In genomic region chr6:109506841-109507240, GRCh38 we compare ENCODE assay signal across 26 cellular contexts.
"Had no signal": no experiment of that assay in that cellular context is flagged by ENCODE, and none has a peak within 500 bp of the region (broad histone marks: within the 10 kb centered on the region; RNA-seq: fewer than 3 reads in every experiment).

No MANE protein-coding gene starts in this region.

- H3K27me3 Mint-ChIP-seq: naive B cell; stimulated activated naive B cell treated with anti-CD40 and anti-IgM and Interleukin-4, amounts not matched to agents 10 μg/mL and 1 μg/mL and 100 μg/mL, for 72 hours had no signal

- DNase-seq: heart right ventricle; islet precursor cell; left ventricle myocardium inferior; mesendoderm; naive B cell; natural killer cell; ovary; posterior cingulate gyrus; right lobe of liver; stimulated activated CD4-positive, alpha-beta T cell treated with anti-CD3 and anti-CD28 coated beads, Interleukin-1b, Interleukin-23, amount 100 ng/mL, for 48 hours; stimulated activated CD4-positive, alpha-beta T cell treated with anti-CD3 and anti-CD28 coated beads, Interleukin-2, amount 100 ng/mL, for 48 hours; stimulated activated CD4-positive, alpha-beta T cell treated with anti-CD3 and anti-CD28 coated beads, Interleukin-4, amount 100 ng/mL, for 4 hours; stimulated activated CD8-positive, alpha-beta memory T cell treated with anti-CD3 and anti-CD28 coated beads, Interleukin-4, amount 100 ng/mL, for 48 hours; stimulated activated naive B cell treated with anti-CD40 and anti-IgM and Interleukin-4, amounts not matched to agents 10 μg/mL and 1 μg/mL and 100 μg/mL, for 72 hours; stimulated activated naive CD8-positive, alpha-beta T cell treated with anti-CD3 and anti-CD28 coated beads, Interleukin-15, Interleukin-2, amounts not matched to agents 100 U/mL and 50 U/mL, for 24 hours; stomach; testis; thyroid gland; transverse colon; upper lobe of left lung had no signal

- H3K9me3 Mint-ChIP-seq: naive B cell; natural killer cell; stimulated activated naive B cell treated with anti-CD40 and anti-IgM and Interleukin-4, amounts not matched to agents 10 μg/mL and 1 μg/mL and 100 μg/mL, for 72 hours had no signal

- H3K9me3 ChIP-seq: heart right ventricle, left ventricle myocardium inferior, ovary, prostate gland, right atrium auricular region, right lobe of liver, stomach, testis, thyroid gland, transverse colon, upper lobe of left lung had no signal

- H3K4me3 ChIP-seq: heart right ventricle, hepatocyte, left ventricle myocardium inferior, lung, ovary, prostate gland, right atrium auricular region, right lobe of liver, smooth muscle cell, stomach, testis, thyroid gland, transverse colon, upper lobe of left lung had no signal

- H3K4me1 Mint-ChIP-seq: naive B cell; natural killer cell; stimulated activated naive B cell treated with anti-CD40 and anti-IgM and Interleukin-4, amounts not matched to agents 10 μg/mL and 1 μg/mL and 100 μg/mL, for 72 hours had no signal

- H3K27ac ChIP-seq: heart right ventricle, hepatocyte, left ventricle myocardium inferior, ovary, prostate gland, right atrium auricular region, right lobe of liver, stomach, testis, transverse colon had no signal

- H3K4me3 Mint-ChIP-seq: mesothelial cell of epicardium; naive B cell; natural killer cell; stimulated activated naive B cell treated with anti-CD40 and anti-IgM and Interleukin-4, amounts not matched to agents 10 μg/mL and 1 μg/mL and 100 μg/mL, for 72 hours had no signal

- H3K36me3 ChIP-seq: heart right ventricle, left ventricle myocardium inferior, ovary, prostate gland, right atrium auricular region, right lobe of liver, stomach, thyroid gland, transverse colon, upper lobe of left lung had no signal

- H3K36me3 Mint-ChIP-seq: mesothelial cell of epicardium, natural killer cell had no signal

- H3K79me2 ChIP-seq: hepatocyte had no signal

- H2AFZ ChIP-seq: hepatocyte had no signal

- H3K27me3 ChIP-seq: heart right ventricle, hepatocyte, ovary, right atrium auricular region, right lobe of liver, stomach, testis, thyroid gland, transverse colon, upper lobe of left lung had no signal

- H3K27ac Mint-ChIP-seq: mesothelial cell of epicardium; natural killer cell; stimulated activated naive B cell treated with anti-CD40 and anti-IgM and Interleukin-4, amounts not matched to agents 10 μg/mL and 1 μg/mL and 100 μg/mL, for 72 hours had no signal

- H3K4me2 ChIP-seq: hepatocyte, smooth muscle cell had no signal

- ATAC-seq: heart right ventricle; natural killer cell; right lobe of liver; stimulated activated naive B cell treated with anti-CD40 and anti-IgM and Interleukin-4, amounts not matched to agents 10 μg/mL and 1 μg/mL and 100 μg/mL, for 72 hours; stimulated activated naive CD8-positive, alpha-beta T cell treated with anti-CD3 and anti-CD28 coated beads, Interleukin-15, Interleukin-2, amounts not matched to agents 100 U/mL and 50 U/mL, for 24 hours had no signal

- H3K4me1 ChIP-seq: left ventricle myocardium inferior, prostate gland, right atrium auricular region, transverse colon had no signal
